ENCODE assay signal across 22 cellular contexts in the genomic region with DNA sequence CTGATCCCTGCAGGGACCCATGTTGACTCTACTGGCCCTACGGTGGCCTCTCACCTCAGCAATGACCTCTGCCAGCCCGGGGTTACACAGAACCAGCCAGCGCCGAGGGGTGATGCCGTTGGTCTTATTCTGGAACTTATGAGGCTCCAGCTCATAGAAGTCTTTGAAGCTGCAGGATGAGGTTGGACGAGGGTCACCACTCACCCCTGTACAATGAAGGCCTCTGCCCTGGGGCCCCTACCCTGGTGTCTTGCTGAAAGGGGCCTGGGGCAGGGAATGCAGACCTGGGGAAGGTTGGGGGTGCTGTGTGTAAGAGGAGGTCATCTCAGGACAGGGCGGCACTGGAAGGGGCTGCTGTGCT. TPM values are rescaled to one million over a fixed set of nuclear protein-coding genes. Genes with fewer than 3 reads are reported as not detected.
DNase-seq lines count a peak whose midpoint lies in the region; ATAC-seq, FAIRE-seq and TF ChIP-seq lines count a peak whose summit lies in the region.
"Had no signal": no experiment of that assay in that cellular context is flagged by ENCODE, and none has a peak within 500 bp of the region (broad histone marks: within the 10 kb centered on the region; RNA-seq: fewer than 3 reads in every experiment).

No MANE protein-coding gene starts in this region.

- H3K27ac Mint-ChIP-seq in activated naive CD8-positive, alpha-beta T cell treated with anti-CD3 and anti-CD28 coated beads, Interleukin-2, amount 10 ng/mL, durations not matched to agents 7 days and 5 days: no peak overlapping the region
- no peak overlapping the region for H3K27ac Mint-ChIP-seq in activated naive CD8-positive, alpha-beta T cell treated with anti-CD3 and anti-CD28 coated beads, Interleukin-2, amount 50 U/mL, for 24 hours
- H3K27ac Mint-ChIP-seq in T-helper 17 cell: peak overlapping the region; percentile 41
- H3K27ac Mint-ChIP-seq: CD4-positive, alpha-beta T cell had no signal

- peaks cover 11% of the 10 kb centered on the region for H3K36me3 Mint-ChIP-seq in activated naive CD8-positive, alpha-beta T cell treated with anti-CD3 and anti-CD28 coated beads, Interleukin-2, amount 10 ng/mL, durations not matched to agents 7 days and 5 days
- H3K36me3 Mint-ChIP-seq in activated naive CD8-positive, alpha-beta T cell treated with anti-CD3 and anti-CD28 coated beads, Interleukin-2, amount 50 U/mL, for 24 hours (ENCODE audit: low read depth): no peaks in the 10 kb centered on the region
- no peaks in the 10 kb centered on the region for H3K36me3 Mint-ChIP-seq in T-helper 17 cell (ENCODE audit: low read depth)

- in situ Hi-C loops in gastrocnemius medialis (cut with MboI; ENCODE audit: low sequenced_read_pairs in 4 of 4): no loop called here

- H3K27me3 ChIP-seq in gastrocnemius medialis (no peaks in the 10 kb centered on the region), vagina (no peaks in the 10 kb centered on the region), colonic mucosa (no peaks in the 10 kb centered on the region)
- H3K27me3 ChIP-seq: BE2C had no signal

- no peaks in the 10 kb centered on the region for H3K36me3 ChIP-seq in kidney (ENCODE audit: control insufficient read depth in 1 of 2, insufficient read depth in 2 of 2, low read length in 2 of 2)
- H3K36me3 ChIP-seq in gastrocnemius medialis: peaks cover 0 to 57% of the 10 kb centered on the region in 2 donors
- no peaks in the 10 kb centered on the region for H3K36me3 ChIP-seq in vagina
- no peaks in the 10 kb centered on the region for H3K36me3 ChIP-seq in colonic mucosa
- H3K36me3 ChIP-seq: BE2C had no signal

- DNase-seq in activated naive CD8-positive, alpha-beta T cell treated with anti-CD3 and anti-CD28 coated beads, Interleukin-2, amount 10 ng/mL, durations not matched to agents 7 days and 5 days: peak; percentile 27
- DNase-seq in activated naive CD8-positive, alpha-beta T cell treated with anti-CD3 and anti-CD28 coated beads, Interleukin-2, amount 50 U/mL, for 24 hours: no peak
- DNase-seq in T-helper 17 cell (no peak), kidney (peak; percentile 65), gastrocnemius medialis (no peak), HUDEP-2 (lab: John Stamatoyannopoulos, UW; ENCODE audit: unreplicated experiment in 76 of 76) (no peak), vagina (ENCODE audit: extremely low spot score in 2 of 2) (no peak), colonic mucosa (no peak)
- DNase-seq: BE2C; CD4-positive, alpha-beta T cell; GOT3; NCI-H1417; NCI-H187; NCI-H2107; NCI-H510A treated with DMSO at 0.1 percent for 48 hours; NCI-H774 had no signal

- H3K9ac ChIP-seq in kidney (ENCODE audit: low read length in 2 of 2) (no peak overlapping the region), colonic mucosa (ENCODE audit: low read depth in 2 of 2, low read length in 2 of 2) (no peak overlapping the region)
- H3K9ac ChIP-seq: KMS-11 had no signal

- no peaks in the 10 kb centered on the region for H3K27me3 Mint-ChIP-seq in activated naive CD8-positive, alpha-beta T cell treated with anti-CD3 and anti-CD28 coated beads, Interleukin-2, amount 10 ng/mL, durations not matched to agents 7 days and 5 days
- H3K27me3 Mint-ChIP-seq in activated naive CD8-positive, alpha-beta T cell treated with anti-CD3 and anti-CD28 coated beads, Interleukin-2, amount 50 U/mL, for 24 hours: no peaks in the 10 kb centered on the region
- H3K27me3 Mint-ChIP-seq in T-helper 17 cell: no peaks in the 10 kb centered on the region
- H3K27me3 Mint-ChIP-seq: CD4-positive, alpha-beta T cell had no signal

- no peaks in the 10 kb centered on the region for H3K9me3 ChIP-seq in T-helper 17 cell (ENCODE audit: control insufficient read depth, low read length, poor library complexity, severe bottlenecking)
- no peaks in the 10 kb centered on the region for H3K9me3 ChIP-seq in kidney (ENCODE audit: control insufficient read depth in 1 of 2, low read length in 2 of 2)
- no peaks in the 10 kb centered on the region for H3K9me3 ChIP-seq in gastrocnemius medialis
- no peaks in the 10 kb centered on the region for H3K9me3 ChIP-seq in vagina
- H3K9me3 ChIP-seq in colonic mucosa: no peaks in the 10 kb centered on the region
- H3K9me3 ChIP-seq: BE2C had no signal

- no peak overlapping the region for H3K4me3 ChIP-seq in kidney (ENCODE audit: low read length in 2 of 2)
- no peak overlapping the region for H3K4me3 ChIP-seq in gastrocnemius medialis
- H3K4me3 ChIP-seq in vagina: no peak overlapping the region
- H3K4me3 ChIP-seq in colonic mucosa: no peak overlapping the region

- H3K4me1 Mint-ChIP-seq in activated naive CD8-positive, alpha-beta T cell treated with anti-CD3 and anti-CD28 coated beads, Interleukin-2, amount 10 ng/mL, durations not matched to agents 7 days and 5 days: peaks cover 14% of the 10 kb centered on the region
- H3K4me1 Mint-ChIP-seq in activated naive CD8-positive, alpha-beta T cell treated with anti-CD3 and anti-CD28 coated beads, Interleukin-2, amount 50 U/mL, for 24 hours: no peaks in the 10 kb centered on the region
- H3K4me1 Mint-ChIP-seq in T-helper 17 cell: peaks cover 20% of the 10 kb centered on the region

- H3K4me3 Mint-ChIP-seq in activated naive CD8-positive, alpha-beta T cell treated with anti-CD3 and anti-CD28 coated beads, Interleukin-2, amount 10 ng/mL, durations not matched to agents 7 days and 5 days: no peak overlapping the region
- no peak overlapping the region for H3K4me3 Mint-ChIP-seq in activated naive CD8-positive, alpha-beta T cell treated with anti-CD3 and anti-CD28 coated beads, Interleukin-2, amount 50 U/mL, for 24 hours
- no peak overlapping the region for H3K4me3 Mint-ChIP-seq in T-helper 17 cell

- H3K4me1 ChIP-seq in kidney (ENCODE audit: control insufficient read depth in 1 of 2, insufficient read depth in 1 of 2, low read depth in 1 of 2, low read length in 2 of 2) (no peaks in the 10 kb centered on the region), gastrocnemius medialis (peaks cover 40 to 53% of the 10 kb centered on the region in 2 donors), vagina (peaks cover 6% of the 10 kb centered on the region), colonic mucosa (no peaks in the 10 kb centered on the region)
- H3K4me1 ChIP-seq: BE2C had no signal

- intact Hi-C loops in kidney (cut with DNase I) (no loop called here), gastrocnemius medialis (cut with DNase I; ENCODE audit: low total_unique reads) (no loop called here), vagina (cut with DNase I) (no loop called here), colonic mucosa (cut with DNase I) (no loop called here)

- H3K9me3 Mint-ChIP-seq in activated naive CD8-positive, alpha-beta T cell treated with anti-CD3 and anti-CD28 coated beads, Interleukin-2, amount 10 ng/mL, durations not matched to agents 7 days and 5 days: no peaks in the 10 kb centered on the region
- H3K9me3 Mint-ChIP-seq in activated naive CD8-positive, alpha-beta T cell treated with anti-CD3 and anti-CD28 coated beads, Interleukin-2, amount 50 U/mL, for 24 hours: no peaks in the 10 kb centered on the region
- H3K9me3 Mint-ChIP-seq: CD4-positive, alpha-beta T cell had no signal

- TF ChIP-seq CTCF in kidney (IDR thresholded peaks at IDR 0.05; ENCODE audit: borderline replicate concordance, extremely low read depth, insufficient read depth): no peak
- no peak for TF ChIP-seq CTCF in gastrocnemius medialis (IDR thresholded peaks at IDR 0.05 in 4 of 5, conservative IDR thresholded peaks at IDR 0.05 in 1 of 5)
- no peak for TF ChIP-seq CTCF in vagina (IDR thresholded peaks at IDR 0.05)
- no peak for TF ChIP-seq CTCF in colonic mucosa (IDR thresholded peaks at IDR 0.05)

- TF ChIP-seq POLR2A in gastrocnemius medialis (IDR thresholded peaks at IDR 0.05): no peak
- no peak for TF ChIP-seq POLR2A in vagina (IDR thresholded peaks at IDR 0.05)

- no peak for ATAC-seq in activated naive CD8-positive, alpha-beta T cell treated with anti-CD3 and anti-CD28 coated beads, Interleukin-2, amount 10 ng/mL, durations not matched to agents 7 days and 5 days (ENCODE audit: low read depth)
- no peak for ATAC-seq in activated naive CD8-positive, alpha-beta T cell treated with anti-CD3 and anti-CD28 coated beads, Interleukin-2, amount 50 U/mL, for 24 hours
- ATAC-seq in T-helper 17 cell: no peak
- ATAC-seq in gastrocnemius medialis: no peak

- FAIRE-seq in kidney (lab: Jason Lieb, UNC): no peak
- FAIRE-seq: A204.1, GM12891, HepG2 had no signal

- POLR2A ChIA-PET in activated naive CD8-positive, alpha-beta T cell treated with anti-CD3 and anti-CD28 coated beads, Interleukin-2, amount 10 ng/mL, durations not matched to agents 7 days and 5 days (lab: Charles Lee): interaction anchor here (0.8 to 1.9 kb wide), 4 partner anchors 8 to 12 kb away, joined by 3 to 11 read pairs (median 4); no protein-coding TSS in a partner anchor

- H3K27ac ChIP-seq in kidney (ENCODE audit: low read depth in 2 of 2, low read length in 2 of 2) (no peak overlapping the region), gastrocnemius medialis (peak overlapping the region in 3 of 4 donors; percentile 40 to 99 (median 91)), vagina (no peak overlapping the region), colonic mucosa (no peak overlapping the region)
- H3K27ac ChIP-seq: KMS-11 had no signal

RNA-seq across cellular contexts. Expression of a gene that starts 6.8 kb away (rescaled TPM):
- total RNA-seq in activated naive CD8-positive, alpha-beta T cell treated with anti-CD3 and anti-CD28 coated beads, Interleukin-2, amount 10 ng/mL, durations not matched to agents 7 days and 5 days: 1 to 10 TPM; 3.8 to 7.2 TPM
- total RNA-seq in T-helper 17 cell: 10 to 100 TPM; 11.8 to 27.1 TPM
- total RNA-seq in kidney: 8.6 TPM
- polyA plus RNA-seq in kidney (ENCODE audit: insufficient read depth, low read depth, low replicate concordance): 2.5 TPM
- 1,000 to 10,000 TPM in 3 of 4 donors, 100 to 1,000 TPM in 1; 881 to 2,858 (median 1,836) TPM for total RNA-seq in gastrocnemius medialis
- 0.98 TPM for total RNA-seq in vagina
- 1 to 10 TPM; 1.6 to 2.7 TPM for total RNA-seq in colonic mucosa
- total RNA-seq: RPMI7951 had no signal

RNA-seq across cellular contexts. Expression of a gene that starts 9.1 kb away (rescaled TPM):
- total RNA-seq in activated naive CD8-positive, alpha-beta T cell treated with anti-CD3 and anti-CD28 coated beads, Interleukin-2, amount 10 ng/mL, durations not matched to agents 7 days and 5 days: 100 to 1,000 TPM; 159 to 162 TPM
- 100 to 1,000 TPM; 464 to 502 TPM for total RNA-seq in T-helper 17 cell
- 42.6 TPM for total RNA-seq in kidney
- polyA plus RNA-seq in kidney (ENCODE audit: insufficient read depth, low read depth, low replicate concordance): 14.1 TPM
- 10 to 100 TPM in 1 of 4 donors, 1 to 10 TPM in 3; 2.9 to 10.9 (median 7.1) TPM for total RNA-seq in gastrocnemius medialis
- total RNA-seq in vagina: 27.5 TPM
- total RNA-seq in colonic mucosa: 1 to 10 TPM; 2.8 to 3.5 TPM
- total RNA-seq: HepG2, RPMI7951 had no signal

RNA-seq across cellular contexts. Expression of a gene that starts 25.3 kb away (rescaled TPM):
- 100 to 1,000 TPM; 519 to 524 TPM for total RNA-seq in activated naive CD8-positive, alpha-beta T cell treated with anti-CD3 and anti-CD28 coated beads, Interleukin-2, amount 10 ng/mL, durations not matched to agents 7 days and 5 days
- 1,000 to 10,000 TPM; 1,476 to 1,622 TPM for total RNA-seq in T-helper 17 cell
- total RNA-seq in kidney: 320 TPM
- 87.5 TPM for polyA plus RNA-seq in kidney (ENCODE audit: insufficient read depth, low read depth, low replicate concordance)
- total RNA-seq in gastrocnemius medialis: 100 to 1,000 TPM; 171 to 249 (median 193) TPM
- 278 TPM for total RNA-seq in vagina
- 100 to 1,000 TPM; 164 to 220 TPM for total RNA-seq in colonic mucosa

RNA-seq across cellular contexts. Expression of a gene that starts 30.0 kb away (rescaled TPM):
- total RNA-seq in activated naive CD8-positive, alpha-beta T cell treated with anti-CD3 and anti-CD28 coated beads, Interleukin-2, amount 10 ng/mL, durations not matched to agents 7 days and 5 days: under 1 TPM in 1 of 2 experiments, not detected in 1; 0.36 TPM
- under 1 TPM; 0.21 to 0.32 TPM for total RNA-seq in T-helper 17 cell
- 13.3 TPM for total RNA-seq in kidney
- polyA plus RNA-seq in kidney (ENCODE audit: insufficient read depth, low read depth, low replicate concordance): 22.0 TPM
- total RNA-seq in gastrocnemius medialis: 1 to 10 TPM in 2 of 4 donors, under 1 TPM in 2; 0.15 to 6.2 (median 1.8) TPM
- total RNA-seq in vagina: 16.9 TPM
- 1 to 10 TPM; 2.2 to 5.4 TPM for total RNA-seq in colonic mucosa
- total RNA-seq: HepG2, M059J had no signal
- polyA plus RNA-seq: HepG2 had no signal

RNA-seq across cellular contexts. Expression of a gene that starts 50.0 kb away (rescaled TPM):
- total RNA-seq in activated naive CD8-positive, alpha-beta T cell treated with anti-CD3 and anti-CD28 coated beads, Interleukin-2, amount 10 ng/mL, durations not matched to agents 7 days and 5 days: 10 to 100 TPM; 92.0 to 96.2 TPM
- total RNA-seq in T-helper 17 cell (10 to 100 TPM; 97.8 to 99.2 TPM), kidney (12.5 TPM), gastrocnemius medialis (10 to 100 TPM in 1 of 4 donors, 1 to 10 TPM in 3; 4.3 to 14.8 (median 6.2) TPM), vagina (20.6 TPM), colonic mucosa (10 to 100 TPM in 1 of 2 donors, 1 to 10 TPM in 1; 9.2 to 13.3 TPM)
- polyA plus RNA-seq in kidney (ENCODE audit: insufficient read depth, low read depth, low replicate concordance): 15.4 TPM

Comparison
In these comparisons a context has a peak if more than half of its experiments do, and no peak if none do; other contexts are left out.
1. DNase-seq: peak in activated naive CD8-positive, alpha-beta T cell treated with anti-CD3 and anti-CD28 coated beads, Interleukin-2, amount 10 ng/mL, durations not matched to agents 7 days and 5 days (single experiment) and kidney (single experiment); none in activated naive CD8-positive, alpha-beta T cell treated with anti-CD3 and anti-CD28 coated beads, Interleukin-2, amount 50 U/mL, for 24 hours (single experiment), T-helper 17 cell (0 of 3), gastrocnemius medialis (0 of 2), HUDEP-2 (0 of 76), vagina (0 of 2) and colonic mucosa (single experiment).
2. H3K27ac ChIP-seq: peak in gastrocnemius medialis (3 of 4); none in kidney (0 of 2), vagina (single experiment) and colonic mucosa (single experiment).
3. RNA of a gene that starts 6.8 kb away (total RNA-seq): 881 to 2,858 TPM in gastrocnemius medialis; 11.8 to 27.1 TPM in T-helper 17 cell, 8.6 TPM in kidney (single experiment), 3.8 to 7.2 TPM in activated naive CD8-positive, alpha-beta T cell treated with anti-CD3 and anti-CD28 coated beads, Interleukin-2, amount 10 ng/mL, durations not matched to agents 7 days and 5 days, 1.6 to 2.7 TPM in colonic mucosa and 0.98 TPM in vagina (single experiment); every median in the first group is over 10 times any median in the second.